26 cellular contexts compared by ENCODE assay signal in genomic region chr14:25463475-25463874, GRCh38.
DNase-seq lines count a peak whose midpoint lies in the region; ATAC-seq, FAIRE-seq and TF ChIP-seq lines count a peak whose summit lies in the region.
"Had no signal": no experiment of that assay in that cellular context is flagged by ENCODE, and none has a peak within 500 bp of the region (broad histone marks: within the 10 kb centered on the region; RNA-seq: fewer than 3 reads in every experiment).

No MANE protein-coding gene starts in this region.

- no peaks in the 10 kb centered on the region for H4K20me1 ChIP-seq in DOHH2 (ENCODE audit: control insufficient read depth, insufficient read depth, low read depth, low read length)
- H4K20me1 ChIP-seq in OCI-LY3 (ENCODE audit: insufficient read depth, low read length) = no peaks in the 10 kb centered on the region
- H4K20me1 ChIP-seq in neural progenitor cell (ENCODE audit: low read depth) = no peaks in the 10 kb centered on the region

- H3K36me3 Mint-ChIP-seq in neural progenitor cell = no peaks in the 10 kb centered on the region
- H3K36me3 Mint-ChIP-seq: CD14-positive monocyte; CD8-positive, alpha-beta memory T cell had no signal

- FAIRE-seq in D721Med (lab: Jason Lieb, UNC) = no peak

- H3K9me3 ChIP-seq in DOHH2 (ENCODE audit: control insufficient read depth, insufficient read depth, low read length) (no peaks in the 10 kb centered on the region), OCI-LY3 (ENCODE audit: insufficient read depth, low read length) (no peaks in the 10 kb centered on the region), neural progenitor cell (ENCODE audit: low read depth) (no peaks in the 10 kb centered on the region)
- H3K9me3 ChIP-seq: BE2C, MG63 had no signal

- H3K4me1 ChIP-seq in DOHH2 (ENCODE audit: control insufficient read depth, low read length) (peaks cover 25% of the 10 kb centered on the region), OCI-LY3 (ENCODE audit: low read length) (peaks cover 10% of the 10 kb centered on the region), neural progenitor cell (peaks cover 9% of the 10 kb centered on the region)
- H3K4me1 ChIP-seq: BE2C had no signal

- no peak overlapping the region for H3K4me3 Mint-ChIP-seq in neural progenitor cell
- H3K4me3 Mint-ChIP-seq: CD14-positive monocyte; CD8-positive, alpha-beta memory T cell; T-helper 2 cell treated with Interferon-gamma antibody and Interleukin-4, amounts not matched to agents 5 μg/mL and 100 μg/mL, for 36 hours had no signal

- H2AFZ ChIP-seq in OCI-LY3 (ENCODE audit: low read depth, low read length) = no peak overlapping the region
- no peak overlapping the region for H2AFZ ChIP-seq in neural progenitor cell (replicated peaks)

- peaks cover 10% of the 10 kb centered on the region for H3K4me1 Mint-ChIP-seq in neural progenitor cell
- H3K4me1 Mint-ChIP-seq: CD14-positive monocyte; CD8-positive, alpha-beta memory T cell had no signal

- DNase-seq in NAMALWA (ENCODE audit: low spot score) (peak; percentile 21), neural progenitor cell (ENCODE audit: low spot score) (peak; percentile 8), D721Med (ENCODE audit: insufficient read length, low spot score) (no peak)
- DNase-seq in activated CD8-positive, alpha-beta memory T cell treated with anti-CD3 and anti-CD28 coated beads, Interleukin-2, amount 50 U/mL, for 48 hours = no peak
- DNase-seq: BE2C; Calu3; CD8-positive, alpha-beta memory T cell; DMS153; DND-41; IMR-90; KG1; MG63; NCI-H1417 treated with DMSO at 0.1 percent for 48 hours; NCI-H1694 treated with DMSO at 0.1 percent for 48 hours; NCI-H2081 treated with DMSO at 0.1 percent for 48 hours; NCI-H524; SHP77; T-helper 1 cell had no signal

- H3K27me3 ChIP-seq in DOHH2 (ENCODE audit: control insufficient read depth, low read length) (no peaks in the 10 kb centered on the region), OCI-LY3 (ENCODE audit: low read depth, low read length) (0 out of 2 replicates have a peak, but pooled peaks cover 3% of the 10 kb centered on the region), neural progenitor cell (no peaks in the 10 kb centered on the region)
- H3K27me3 ChIP-seq: BE2C, MG63 had no signal

- H3K4me2 ChIP-seq in DOHH2 (ENCODE audit: low read length) = peak overlapping the region; percentile 4; the same call in 1 of the 2 replicates
- 0 out of 2 replicates have a peak overlapping the region, but pooled peaks have one; percentile 5 for H3K4me2 ChIP-seq in OCI-LY3 (ENCODE audit: low read length)
- no peak overlapping the region for H3K4me2 ChIP-seq in neural progenitor cell

- ATAC-seq in HG03196 (IDR thresholded peaks at IDR 0.05; ENCODE audit: unreplicated experiment) = no peak
- ATAC-seq: HCT116, Panc1 had no signal

- H3K4me3 ChIP-seq in DOHH2 (ENCODE audit: low read length) (peak overlapping the region; percentile 21; the same call in 1 of the 2 replicates), OCI-LY3 (ENCODE audit: low read length) (no peak overlapping the region), neural progenitor cell (no peak overlapping the region)
- H3K4me3 ChIP-seq: MG63 had no signal

- no peak overlapping the region for H3K27ac Mint-ChIP-seq in neural progenitor cell
- H3K27ac Mint-ChIP-seq: CD14-positive monocyte; CD8-positive, alpha-beta memory T cell; T-helper 2 cell treated with Interferon-gamma antibody and Interleukin-4, amounts not matched to agents 5 μg/mL and 100 μg/mL, for 36 hours had no signal

- H3K9me2 ChIP-seq in DOHH2 (replicated peaks; ENCODE audit: control insufficient read depth, low read length) = no peaks in the 10 kb centered on the region

- TF ChIP-seq CTCF in DOHH2 (IDR thresholded peaks at IDR 0.05; ENCODE audit: low read depth, low read length, poor library complexity, severe bottlenecking) (no peak), OCI-LY3 (IDR thresholded peaks at IDR 0.05; ENCODE audit: low read depth, low read length) (no peak), neural progenitor cell (IDR thresholded peaks at IDR 0.05) (no peak), D721Med (IDR thresholded peaks at IDR 0.05; ENCODE audit: insufficient read depth, missing control alignments) (no peak)

- H3F3A ChIP-seq in DOHH2 (ENCODE audit: control insufficient read depth, insufficient read depth) (no peaks in the 10 kb centered on the region; the same call in 1 of the 2 replicates), neural progenitor cell (ENCODE audit: low read depth) (no peaks in the 10 kb centered on the region)

- H3K9ac ChIP-seq in OCI-LY3 (ENCODE audit: low read length) (no peak overlapping the region), neural progenitor cell (no peak overlapping the region)

- H3K9me3 Mint-ChIP-seq in neural progenitor cell = peaks cover 2% of the 10 kb centered on the region

- H3K36me3 ChIP-seq in DOHH2 (ENCODE audit: control insufficient read depth, low read length) = no peaks in the 10 kb centered on the region
- no peaks in the 10 kb centered on the region for H3K36me3 ChIP-seq in OCI-LY3 (replicated peaks; ENCODE audit: low read depth, low read length)
- no peaks in the 10 kb centered on the region for H3K36me3 ChIP-seq in neural progenitor cell
- H3K36me3 ChIP-seq: BE2C, MG63 had no signal

- H3K79me2 ChIP-seq in DOHH2 (ENCODE audit: control insufficient read depth, low read length) (no peaks in the 10 kb centered on the region), OCI-LY3 (ENCODE audit: low read length) (no peaks in the 10 kb centered on the region), neural progenitor cell (ENCODE audit: low read depth) (no peaks in the 10 kb centered on the region)

- H3K27ac ChIP-seq in DOHH2 (ENCODE audit: low read depth, low read length) (peak overlapping the region; percentile 58), OCI-LY3 (ENCODE audit: low read length) (no peak overlapping the region), neural progenitor cell (no peak overlapping the region)
- H3K27ac ChIP-seq: RWPE1 had no signal

- H3K27me3 Mint-ChIP-seq in neural progenitor cell (ENCODE audit: insufficient read depth, low read depth) = no peaks in the 10 kb centered on the region

Comparison
In these comparisons a context has a peak if more than half of its experiments do, and no peak if none do; other contexts are left out.
1. DNase-seq: peak in NAMALWA (single experiment) and neural progenitor cell (single experiment); none in D721Med (single experiment) and activated CD8-positive, alpha-beta memory T cell treated with anti-CD3 and anti-CD28 coated beads, Interleukin-2, amount 50 U/mL, for 48 hours (single experiment).